ENCODE assay signal across 1 cellular context in genomic region chr5:172868436-172868923, GRCh38.
TF ChIP-seq lines count a peak whose summit lies in the region.

No MANE protein-coding gene starts in this region.

TF ChIP-seq in HepG2, 621 proteins besides CTCF, POLR2A, EP300 and RAD21 (continued from another document and continues in another):
- no peak for TF ChIP-seq PHF5A (CRISPR knock-in tag; IDR thresholded peaks at IDR 0.05; ENCODE audit: low read depth, unreplicated experiment)
- no peak for TF ChIP-seq KMT2B (CRISPR knock-in tag; IDR thresholded peaks at IDR 0.05)
- TF ChIP-seq TRAFD1 (CRISPR knock-in tag; IDR thresholded peaks at IDR 0.05; ENCODE audit: borderline replicate concordance), result no peak
- TF ChIP-seq MYPOP (CRISPR knock-in tag; IDR thresholded peaks at IDR 0.05), result no peak
- TF ChIP-seq KDM1A (CRISPR knock-in tag; IDR thresholded peaks at IDR 0.05), result 0 out of 2 replicates have a peak, but pooled peaks have one; percentile 15
- TF ChIP-seq NR2F2 (IDR thresholded peaks at IDR 0.05; ENCODE audit: borderline replicate concordance, low read depth), result 0 out of 2 replicates have a peak, but pooled peaks have one; percentile 15
- TF ChIP-seq ZBTB44 (CRISPR knock-in tag; IDR thresholded peaks at IDR 0.05), result no peak
- TF ChIP-seq MTF2 (CRISPR knock-in tag; IDR thresholded peaks at IDR 0.05; ENCODE audit: borderline replicate concordance), result no peak
- TF ChIP-seq ZNF709 (CRISPR knock-in tag; IDR thresholded peaks at IDR 0.05), result no peak
- TF ChIP-seq CEBPZ (IDR thresholded peaks at IDR 0.05; ENCODE audit: low read length), result no peak
- no peak for TF ChIP-seq FOXM1 (CRISPR knock-in tag; IDR thresholded peaks at IDR 0.05)
- TF ChIP-seq POLR2G (IDR thresholded peaks at IDR 0.05; ENCODE audit: low read depth, low read length), result no peak
- TF ChIP-seq ZBTB10 (CRISPR knock-in tag; IDR thresholded peaks at IDR 0.05; ENCODE audit: borderline replicate concordance), result no peak
- no peak for TF ChIP-seq ISL2 (CRISPR knock-in tag; IDR thresholded peaks at IDR 0.05)
- no peak for TF ChIP-seq TFDP2 (CRISPR knock-in tag; IDR thresholded peaks at IDR 0.05)
- TF ChIP-seq ZNF572 (CRISPR knock-in tag; IDR thresholded peaks at IDR 0.05), result no peak
- TF ChIP-seq ZNF451 (CRISPR knock-in tag; IDR thresholded peaks at IDR 0.05), result no peak
- peak; percentile 26; the same call in 1 of the 2 replicates for TF ChIP-seq SMC3 (IDR thresholded peaks at IDR 0.05; ENCODE audit: low read length)
- no peak for TF ChIP-seq RBM22 (optimal IDR thresholded peaks at IDR 0.05; ENCODE audit: low read length)
- no peak for TF ChIP-seq NFKBIZ (CRISPR knock-in tag; IDR thresholded peaks at IDR 0.05)
- no peak for TF ChIP-seq ZNF550 (CRISPR knock-in tag; IDR thresholded peaks at IDR 0.05; ENCODE audit: borderline replicate concordance)
- peak; percentile 87 for TF ChIP-seq ZNF263 (CRISPR knock-in tag; IDR thresholded peaks at IDR 0.05)
- peak; percentile 76 for TF ChIP-seq CREB1 (IDR thresholded peaks at IDR 0.05)
- TF ChIP-seq CREB1 (CRISPR knock-in tag; IDR thresholded peaks at IDR 0.05), result peak; percentile 74
- no peak for TF ChIP-seq ZNF567 (CRISPR knock-in tag; IDR thresholded peaks at IDR 0.05; ENCODE audit: borderline replicate concordance)
- TF ChIP-seq ZNF546 (CRISPR knock-in tag; conservative IDR thresholded peaks at IDR 0.05), result no peak
- no peak for TF ChIP-seq SP1 (IDR thresholded peaks at IDR 0.05)
- TF ChIP-seq SP1 (CRISPR knock-in tag; IDR thresholded peaks at IDR 0.05), result no peak
- no peak for TF ChIP-seq ZNF18 (CRISPR knock-in tag; IDR thresholded peaks at IDR 0.05; ENCODE audit: insufficient replicate concordance)
- TF ChIP-seq ZIK1 (CRISPR knock-in tag; IDR thresholded peaks at IDR 0.05; ENCODE audit: borderline replicate concordance, low read depth), result no peak
- TF ChIP-seq ZNF280D (CRISPR knock-in tag; IDR thresholded peaks at IDR 0.05), result no peak
- TF ChIP-seq DDIT3 (CRISPR knock-in tag; IDR thresholded peaks at IDR 0.05), result no peak
- TF ChIP-seq AKAP8 (CRISPR knock-in tag; IDR thresholded peaks at IDR 0.05), result no peak
- TF ChIP-seq TAF1 (CRISPR knock-in tag; IDR thresholded peaks at IDR 0.05), result no peak
- no peak for TF ChIP-seq RAD51 (IDR thresholded peaks at IDR 0.05; ENCODE audit: borderline replicate concordance)
- no peak for TF ChIP-seq KLF13 (CRISPR knock-in tag; IDR thresholded peaks at IDR 0.05)
- 0 out of 2 replicates have a peak, but pooled peaks have one; percentile 22 for TF ChIP-seq GATA4 (IDR thresholded peaks at IDR 0.05; ENCODE audit: borderline replicate concordance, low read depth)
- peak; percentile 84 for TF ChIP-seq ATF3 (CRISPR knock-in tag; IDR thresholded peaks at IDR 0.05)
- TF ChIP-seq ZSCAN29 (CRISPR knock-in tag; conservative IDR thresholded peaks at IDR 0.05), result no peak
- TF ChIP-seq HES4 (CRISPR knock-in tag; IDR thresholded peaks at IDR 0.05; ENCODE audit: borderline replicate concordance), result no peak
- no peak for TF ChIP-seq ZEB1 (IDR thresholded peaks at IDR 0.05; ENCODE audit: insufficient replicate concordance, low read depth)
- no peak for TF ChIP-seq ZNF512 (CRISPR knock-in tag; IDR thresholded peaks at IDR 0.05)
- no peak for TF ChIP-seq SIX1 (CRISPR knock-in tag; IDR thresholded peaks at IDR 0.05; ENCODE audit: borderline replicate concordance)
- no peak for TF ChIP-seq ZNF326 (CRISPR knock-in tag; IDR thresholded peaks at IDR 0.05; ENCODE audit: borderline replicate concordance)
